Comparison of ENCODE assay signal across 33 cellular contexts in the genomic region with DNA sequence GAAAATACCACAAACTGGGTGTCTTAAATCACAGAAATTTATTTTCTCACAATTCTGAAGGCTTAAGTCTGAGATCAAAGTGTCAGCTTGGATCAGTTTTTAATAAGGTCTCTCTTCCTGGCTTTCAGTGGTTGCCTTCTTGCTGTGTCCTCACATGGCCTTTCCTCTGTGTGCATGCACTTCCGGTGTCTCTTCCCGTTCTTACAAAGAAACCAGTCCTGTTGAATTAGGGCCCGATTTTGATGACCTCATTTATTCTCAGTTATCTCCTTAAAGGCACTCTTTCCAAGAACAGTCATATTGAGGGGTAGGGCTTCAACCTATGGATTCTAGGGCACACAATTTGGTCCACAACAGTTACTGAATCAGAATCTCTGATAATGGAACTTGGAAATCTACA. TPM values are rescaled to one million over a fixed set of nuclear protein-coding genes. Genes with fewer than 3 reads are reported as not detected.
"Had no signal": no experiment of that assay in that cellular context is flagged by ENCODE, and none has a peak within 500 bp of the region (broad histone marks: within the 10 kb centered on the region; RNA-seq: fewer than 3 reads in every experiment).

No MANE protein-coding gene starts in this region.

- ATAC-seq: activated naive CD4-positive, alpha-beta T cell treated with anti-CD3 and anti-CD28 coated beads, Interleukin-2, amount 50 U/mL, for 72 hours; activated naive CD8-positive, alpha-beta T cell treated with anti-CD3 and anti-CD28 coated beads, Interleukin-2, amount 50 U/mL, for 24 hours; activated T-cell treated with anti-CD3 and anti-CD28 coated beads, Interleukin-2, amount 50 U/mL, for 4 hours; body of pancreas; T-cell had no signal

- DNase-seq: activated CD4-positive, alpha-beta memory T cell treated with anti-CD3 and anti-CD28 coated beads for 36 hours; activated CD4-positive, alpha-beta T cell treated with anti-CD3 and anti-CD28 coated beads, Interleukin-2, amount 10 ng/mL, durations not matched to agents 7 days and 5 days; activated CD4-positive, CD25-positive, alpha-beta regulatory T cell; activated CD8-positive, alpha-beta memory T cell treated with anti-CD3 and anti-CD28 coated beads for 24 hours; activated effector memory CD4-positive, alpha-beta T cell treated with anti-CD3 and anti-CD28 coated beads, Interleukin-2, amount 50 U/mL, for 16 hours; activated naive CD4-positive, alpha-beta T cell treated with Interleukin-2 at 50 U/mL for 16 hours; activated naive CD8-positive, alpha-beta T cell treated with anti-CD3 and anti-CD28 coated beads, Interleukin-2, amount 50 U/mL, for 24 hours; activated T-cell treated with anti-CD3 and anti-CD28 coated beads, Interleukin-2, amount 50 U/mL, for 4 hours; amniotic stem cell; body of pancreas; central memory CD4-positive, alpha-beta T cell; Karpas-422; NCI-H1092 treated with DMSO at 0.1 percent for 48 hours; NCI-H1417 treated with DMSO at 0.1 percent for 48 hours; NCI-H1694; NCI-H2029; NCI-H2107; NCI-H2171 treated with DMSO at 0.1 percent for 48 hours; NCI-H226; NCI-H510A; NCI-H526 treated with DMSO at 0.1 percent for 48 hours; NCI-H82; NK-92 treated with Interleukin-12 subunit alpha and Interleukin-12 subunit beta, amount 100 ng/mL, for 24 hours; Peyer's patch; SHP77 treated with DMSO at 0.1 percent for 48 hours; T-cell; T-helper 2 cell; T1000 had no signal

- FAIRE-seq: bronchial epithelial cell had no signal

- H3K4me3 ChIP-seq: ascending aorta, body of pancreas, Peyer's patch had no signal

- H3K4me1 ChIP-seq: ascending aorta, body of pancreas, Peyer's patch had no signal

- H3K27ac ChIP-seq: ascending aorta, body of pancreas, Peyer's patch, VCaP had no signal

- H3K27me3 ChIP-seq: ascending aorta, body of pancreas, Peyer's patch had no signal

- H3K9me3 ChIP-seq: ascending aorta, body of pancreas, Peyer's patch had no signal

- H3K36me3 ChIP-seq: ascending aorta, Peyer's patch had no signal

RNA-seq across cellular contexts. Expression of gene XIRP2, which starts 5.4 kb away (rescaled TPM):
- total RNA-seq: activated CD4-positive, alpha-beta memory T cell treated with anti-CD3 and anti-CD28 coated beads for 36 hours; activated CD4-positive, alpha-beta T cell treated with anti-CD3 and anti-CD28 coated beads, Interleukin-2, amount 10 ng/mL, durations not matched to agents 7 days and 5 days; activated naive CD4-positive, alpha-beta T cell treated with anti-CD3 and anti-CD28 coated beads, Interleukin-2, amount 50 U/mL, for 72 hours; activated T-cell treated with anti-CD3 and anti-CD28 coated beads, Interleukin-2, amount 50 U/mL, for 4 hours; body of pancreas; bronchial epithelial cell; Peyer's patch; SK-MEL-5; T-cell had no signal
